20 cellular contexts compared by ENCODE assay signal in the genomic region with DNA sequence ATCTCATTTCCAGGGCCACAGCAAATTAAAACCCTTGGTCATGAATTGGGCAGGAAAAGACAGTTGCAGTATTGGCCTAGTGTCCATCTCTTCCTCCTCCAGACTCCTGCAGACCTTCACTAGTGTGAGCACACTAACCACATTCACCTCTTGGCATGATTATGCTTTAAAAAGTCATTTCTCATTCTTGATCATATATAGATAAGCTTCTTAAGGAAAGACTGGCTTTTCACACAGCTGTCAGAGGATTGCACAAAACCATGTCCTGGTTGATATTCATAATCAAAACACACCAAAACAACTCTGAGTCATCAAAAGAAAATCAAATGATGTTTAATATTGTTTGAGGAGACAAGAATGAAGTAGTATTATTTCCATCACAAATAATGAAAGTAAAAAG. TPM values are rescaled to one million over a fixed set of nuclear protein-coding genes. Genes with fewer than 3 reads are reported as not detected.
DNase-seq lines count a peak whose midpoint lies in the region; ATAC-seq and TF ChIP-seq lines count a peak whose summit lies in the region.
"Had no signal": no experiment of that assay in that cellular context is flagged by ENCODE, and none has a peak within 500 bp of the region (broad histone marks: within the 10 kb centered on the region; RNA-seq: fewer than 3 reads in every experiment).

No MANE protein-coding gene starts in this region.

- TF ChIP-seq EP300 in SK-N-SH (IDR thresholded peaks at IDR 0.05; ENCODE audit: borderline replicate concordance in 1 of 2, low read depth in 1 of 2, low read length in 1 of 2): peak; percentile 61 to 91

- H3K9me3 ChIP-seq in SK-N-SH: no peaks in the 10 kb centered on the region
- no peaks in the 10 kb centered on the region for H3K9me3 ChIP-seq in osteoblast (ENCODE audit: low read depth, low read length)
- H3K9me3 ChIP-seq: gastroesophageal sphincter, right lobe of liver, tibial artery had no signal

- H3K9me2 ChIP-seq in SK-N-SH: no peaks in the 10 kb centered on the region

- H3K79me2 ChIP-seq in SK-N-SH (ENCODE audit: insufficient read depth): peaks cover 82% of the 10 kb centered on the region
- H3K79me2 ChIP-seq in osteoblast (ENCODE audit: insufficient read depth, low read length): peaks cover 58% of the 10 kb centered on the region
- H3K79me2 ChIP-seq: parathyroid adenoma had no signal

- no peak overlapping the region for H3K27ac Mint-ChIP-seq in activated CD8-positive, alpha-beta T cell treated with anti-CD3 and anti-CD28 coated beads, Interleukin-2, amount 10 ng/mL, durations not matched to agents 7 days and 5 days
- H3K27ac Mint-ChIP-seq: CD4-positive, CD25-positive, alpha-beta regulatory T cell; stimulated activated memory B cell treated with anti-CD40 and anti-IgM and Interleukin-4, amounts not matched to agents 10 μg/mL and 1 μg/mL and 100 μg/mL, for 72 hours had no signal

- H3K4me1 Mint-ChIP-seq in activated CD8-positive, alpha-beta T cell treated with anti-CD3 and anti-CD28 coated beads, Interleukin-2, amount 10 ng/mL, durations not matched to agents 7 days and 5 days (ENCODE audit: low read depth): peaks cover 4% of the 10 kb centered on the region
- H3K4me1 Mint-ChIP-seq: CD4-positive, CD25-positive, alpha-beta regulatory T cell; stimulated activated memory B cell treated with anti-CD40 and anti-IgM and Interleukin-4, amounts not matched to agents 10 μg/mL and 1 μg/mL and 100 μg/mL, for 72 hours had no signal

- H2AFZ ChIP-seq in SK-N-SH (ENCODE audit: low read depth): no peak overlapping the region
- H2AFZ ChIP-seq in osteoblast (ENCODE audit: low read length): no peak overlapping the region
- H2AFZ ChIP-seq: parathyroid adenoma had no signal

- DNase-seq in GM03348 (ENCODE audit: low spot score) (peak; percentile 12), SK-N-SH (no peak), fibroblast of gingiva (ENCODE audit: low read depth) (peak; percentile 18), osteoblast (ENCODE audit: insufficient read length, low spot score, missing footprints) (no peak), occipital lobe (lab: John Stamatoyannopoulos, UW) (no peak), NCI-H748 treated with DMSO at 0.1 percent for 48 hours (lab: John Stamatoyannopoulos, UW) (no peak), dedifferentiated amniotic fluid mesenchymal stem cell (ENCODE audit: extremely low spot score) (no peak)
- DNase-seq in activated CD8-positive, alpha-beta T cell treated with anti-CD3 and anti-CD28 coated beads, Interleukin-2, amount 10 ng/mL, durations not matched to agents 7 days and 5 days: no peak
- DNase-seq: activated CD4-positive, alpha-beta T cell treated with anti-CD3 and anti-CD28 coated beads for 1 hour; activated naive CD4-positive, alpha-beta T cell treated with anti-CD3 and anti-CD28 coated beads, Interleukin-2, amount 50 U/mL, for 16 hours; CD4-positive, CD25-positive, alpha-beta regulatory T cell; kidney glomerular epithelial cell; NCI-H526; right lobe of liver; tibial artery had no signal

- no peak for ATAC-seq in activated CD8-positive, alpha-beta T cell treated with anti-CD3 and anti-CD28 coated beads, Interleukin-2, amount 10 ng/mL, durations not matched to agents 7 days and 5 days
- ATAC-seq: gastroesophageal sphincter; right lobe of liver; Right ventricle myocardium inferior; stimulated activated memory B cell treated with anti-CD40 and anti-IgM and Interleukin-4, amounts not matched to agents 10 μg/mL and 1 μg/mL and 100 μg/mL, for 72 hours had no signal

- H3K27ac ChIP-seq in SK-N-SH (ENCODE audit: low read depth in 2 of 2, low read length in 1 of 2) (peak overlapping the region in 1 of 2 experiments; percentile 92; a peak in 3 of 4 replicates), osteoblast (ENCODE audit: low read depth, low read length) (peak overlapping the region; percentile 56)
- H3K27ac ChIP-seq: coronary artery, gastroesophageal sphincter, parathyroid adenoma, right lobe of liver, tibial artery had no signal

- CTCF ChIA-PET in SK-N-SH (lab: Yijun Ruan, JAX): no interaction called here
- CTCF ChIA-PET in activated CD8-positive, alpha-beta T cell treated with anti-CD3 and anti-CD28 coated beads, Interleukin-2, amount 10 ng/mL, durations not matched to agents 7 days and 5 days (lab: Charles Lee): no interaction called here

- H3K36me3 ChIP-seq in SK-N-SH (replicated peaks in 1 of 2; ENCODE audit: control insufficient read depth in 1 of 2, insufficient read depth in 2 of 2, low read length in 1 of 2): peaks cover 0 to 39% of the 10 kb centered on the region in 2 experiments
- H3K36me3 ChIP-seq in osteoblast (ENCODE audit: insufficient read depth, low read length): peaks cover 15% of the 10 kb centered on the region
- H3K36me3 ChIP-seq: gastroesophageal sphincter, right lobe of liver, tibial artery had no signal

- no peaks in the 10 kb centered on the region for H3K27me3 ChIP-seq in SK-N-SH (ENCODE audit: insufficient read depth)
- no peaks in the 10 kb centered on the region for H3K27me3 ChIP-seq in osteoblast (ENCODE audit: insufficient read depth, low read length)
- H3K27me3 ChIP-seq: right lobe of liver, tibial artery had no signal

- H3K4me1 ChIP-seq in SK-N-SH (ENCODE audit: control insufficient read depth in 1 of 2, insufficient read depth in 2 of 2, low read depth in 1 of 2, low read length in 1 of 2) (peaks cover 0 to 11% of the 10 kb centered on the region in 2 experiments; a peak in 2 of 4 replicates), osteoblast (ENCODE audit: insufficient read depth, low read length) (peaks cover 18% of the 10 kb centered on the region)
- H3K4me1 ChIP-seq: gastroesophageal sphincter, parathyroid adenoma, right lobe of liver, tibial artery had no signal

- no peak overlapping the region for H3K9ac ChIP-seq in SK-N-SH
- H3K9ac ChIP-seq: parathyroid adenoma had no signal

- no peaks in the 10 kb centered on the region for H4K20me1 ChIP-seq in SK-N-SH (ENCODE audit: insufficient read depth)
- H4K20me1 ChIP-seq in osteoblast (ENCODE audit: insufficient read depth, low read length): peaks cover 2% of the 10 kb centered on the region

- no peak overlapping the region for H3K4me3 Mint-ChIP-seq in activated CD8-positive, alpha-beta T cell treated with anti-CD3 and anti-CD28 coated beads, Interleukin-2, amount 10 ng/mL, durations not matched to agents 7 days and 5 days
- H3K4me3 Mint-ChIP-seq: CD4-positive, CD25-positive, alpha-beta regulatory T cell; stimulated activated memory B cell treated with anti-CD40 and anti-IgM and Interleukin-4, amounts not matched to agents 10 μg/mL and 1 μg/mL and 100 μg/mL, for 72 hours had no signal

- POLR2A ChIA-PET in SK-N-SH (lab: Yijun Ruan, JAX): no interaction called here
- POLR2A ChIA-PET in activated CD8-positive, alpha-beta T cell treated with anti-CD3 and anti-CD28 coated beads, Interleukin-2, amount 10 ng/mL, durations not matched to agents 7 days and 5 days (lab: Charles Lee): no interaction called here

- no peaks in the 10 kb centered on the region for H3K27me3 Mint-ChIP-seq in activated CD8-positive, alpha-beta T cell treated with anti-CD3 and anti-CD28 coated beads, Interleukin-2, amount 10 ng/mL, durations not matched to agents 7 days and 5 days (ENCODE audit: low read depth)

- H3K9me3 Mint-ChIP-seq in activated CD8-positive, alpha-beta T cell treated with anti-CD3 and anti-CD28 coated beads, Interleukin-2, amount 10 ng/mL, durations not matched to agents 7 days and 5 days (ENCODE audit: insufficient read depth): no peaks in the 10 kb centered on the region
- H3K9me3 Mint-ChIP-seq: stimulated activated memory B cell treated with anti-CD40 and anti-IgM and Interleukin-4, amounts not matched to agents 10 μg/mL and 1 μg/mL and 100 μg/mL, for 72 hours had no signal

- TF ChIP-seq CTCF in SK-N-SH (IDR thresholded peaks at IDR 0.05): no peak
- TF ChIP-seq CTCF in osteoblast (IDR thresholded peaks at IDR 0.05; ENCODE audit: extremely low read depth, low read depth, low read length): no peak

- peaks cover 39% of the 10 kb centered on the region for H3F3A ChIP-seq in SK-N-SH (replicated peaks; ENCODE audit: insufficient read depth)

- peaks cover 6% of the 10 kb centered on the region for H3K36me3 Mint-ChIP-seq in activated CD8-positive, alpha-beta T cell treated with anti-CD3 and anti-CD28 coated beads, Interleukin-2, amount 10 ng/mL, durations not matched to agents 7 days and 5 days (ENCODE audit: low read depth)
- H3K36me3 Mint-ChIP-seq: CD4-positive, CD25-positive, alpha-beta regulatory T cell had no signal

- H3K4me2 ChIP-seq in SK-N-SH (0 out of 2 replicates have a peak overlapping the region, but pooled peaks have one; percentile 47), osteoblast (ENCODE audit: insufficient read depth, low read length) (peak overlapping the region; percentile 6)

- H3K4me3 ChIP-seq in SK-N-SH (ENCODE audit: low read depth in 2 of 2, low read length in 1 of 2) (no peak overlapping the region), osteoblast (ENCODE audit: insufficient read depth, low read length) (no peak overlapping the region)
- H3K4me3 ChIP-seq: coronary artery, gastroesophageal sphincter, right lobe of liver, tibial artery had no signal

- TF ChIP-seq RAD21 in SK-N-SH (IDR thresholded peaks at IDR 0.05; ENCODE audit: low read length): no peak

TF ChIP-seq in SK-N-SH, 30 proteins besides CTCF, POLR2A, EP300 and RAD21 (continues in another document):
- TF ChIP-seq, protein P1, sequence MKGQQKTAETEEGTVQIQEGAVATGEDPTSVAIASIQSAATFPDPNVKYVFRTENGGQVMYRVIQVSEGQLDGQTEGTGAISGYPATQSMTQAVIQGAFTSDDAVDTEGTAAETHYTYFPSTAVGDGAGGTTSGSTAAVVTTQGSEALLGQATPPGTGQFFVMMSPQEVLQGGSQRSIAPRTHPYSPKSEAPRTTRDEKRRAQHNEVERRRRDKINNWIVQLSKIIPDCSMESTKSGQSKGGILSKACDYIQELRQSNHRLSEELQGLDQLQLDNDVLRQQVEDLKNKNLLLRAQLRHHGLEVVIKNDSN (IDR thresholded peaks at IDR 0.05; ENCODE audit: borderline replicate concordance, low read depth): no peak
- TF ChIP-seq GABPA (IDR thresholded peaks at IDR 0.05; ENCODE audit: low read depth) (no peak), TCF12 (IDR thresholded peaks at IDR 0.05) (peak; percentile 98), TEAD4 (IDR thresholded peaks at IDR 0.05; ENCODE audit: borderline replicate concordance, insufficient read depth) (peak; percentile 72; the same call in 1 of the 2 replicates), FOSL2 (IDR thresholded peaks at IDR 0.05; ENCODE audit: borderline replicate concordance, low read depth) (peak; percentile 77; the same call in 1 of the 2 replicates), RXRA (IDR thresholded peaks at IDR 0.05; ENCODE audit: borderline replicate concordance, low read depth) (peak; percentile 92)

RNA-seq across cellular contexts. Expression of a gene that starts 52.1 kb away (rescaled TPM):
- 32.6 and 36.0 TPM in 2 replicates for polyA plus RNA-seq in SK-N-SH (2012; rRNA removed)
- 55.0 and 59.3 TPM in 2 replicates for polyA plus RNA-seq in SK-N-SH (2012; cell fraction: cytosol; rRNA removed)
- 16.4 and 26.1 TPM in 2 replicates for polyA plus RNA-seq in SK-N-SH (2012; cell fraction: nucleus; rRNA removed)
- total RNA-seq in osteoblast (43.1 and 49.2 TPM in 2 replicates), occipital lobe (34.0 TPM)
- 1 to 10 TPM; 2.6 to 2.7 TPM for total RNA-seq in activated CD8-positive, alpha-beta T cell treated with anti-CD3 and anti-CD28 coated beads, Interleukin-2, amount 10 ng/mL, durations not matched to agents 7 days and 5 days
- total RNA-seq: Right ventricle myocardium inferior had no signal

Comparison
In these comparisons a context has a peak if more than half of its experiments do, and no peak if none do; other contexts are left out.
1. DNase-seq: peak in GM03348 (single experiment) and fibroblast of gingiva (single experiment); none in SK-N-SH (single experiment), osteoblast (single experiment), occipital lobe (single experiment), NCI-H748 treated with DMSO at 0.1 percent for 48 hours (single experiment), activated CD8-positive, alpha-beta T cell treated with anti-CD3 and anti-CD28 coated beads, Interleukin-2, amount 10 ng/mL, durations not matched to agents 7 days and 5 days (single experiment) and dedifferentiated amniotic fluid mesenchymal stem cell (single experiment).